In the genomic region with DNA sequence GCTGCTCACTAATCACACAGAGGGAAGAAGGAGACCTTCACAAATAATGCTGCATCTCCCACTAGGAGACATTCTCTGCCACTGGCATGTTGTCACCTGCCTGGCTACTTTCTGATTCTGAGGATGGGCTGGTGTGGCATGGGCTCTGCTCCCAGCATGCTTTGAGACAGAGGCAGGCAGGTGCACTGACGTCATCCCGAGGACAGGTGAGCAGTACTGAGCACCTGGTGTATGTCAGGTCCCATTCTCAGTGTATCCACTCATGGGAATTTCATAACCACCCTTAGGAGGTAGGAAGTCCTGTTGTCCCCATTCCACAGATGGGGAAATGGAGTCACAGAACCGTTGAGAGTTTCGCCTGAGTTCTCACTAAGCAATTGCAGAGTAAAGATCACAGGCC, we compare ENCODE assay signal across 2 cellular contexts.
A peak's percentile ranks its signal among the peaks of the same experiment; 100 is the strongest.
TF ChIP-seq lines count a peak whose summit lies in the region.

No MANE protein-coding gene starts in this region.

TF ChIP-seq in HCT116, 20 proteins besides CTCF, POLR2A, EP300 and RAD21:
- TF ChIP-seq SIN3A (IDR thresholded peaks at IDR 0.05; ENCODE audit: low read depth) (no peak), YY1 (IDR thresholded peaks at IDR 0.05; ENCODE audit: extremely low read depth, insufficient replicate concordance, low read depth, low read length) (no peak), CBX3 (IDR thresholded peaks at IDR 0.05; ENCODE audit: low read depth) (no peak), ZNF274 (IDR thresholded peaks at IDR 0.05; ENCODE audit: low read depth, low read length) (no peak), EGR1 (IDR thresholded peaks at IDR 0.05; ENCODE audit: low read depth) (no peak), TCF7L2 (IDR thresholded peaks at IDR 0.05; ENCODE audit: borderline replicate concordance, extremely low read depth, insufficient read depth, insufficient read length) (no peak), MAX (IDR thresholded peaks at IDR 0.05) (no peak), ZBTB33 (IDR thresholded peaks at IDR 0.05; ENCODE audit: extremely low read depth, insufficient replicate concordance, low read length) (no peak), CEBPB (IDR thresholded peaks at IDR 0.05; ENCODE audit: low read depth) (no peak), SP1 (IDR thresholded peaks at IDR 0.05; ENCODE audit: low read depth) (no peak), FOSL1 (IDR thresholded peaks at IDR 0.05; ENCODE audit: low read depth) (no peak), JUND (IDR thresholded peaks at IDR 0.05) (no peak), EZH2phosphoT487 (IDR thresholded peaks at IDR 0.05; ENCODE audit: borderline replicate concordance) (no peak), ZFX (IDR thresholded peaks at IDR 0.05) (no peak), POLR2AphosphoS5 (IDR thresholded peaks at IDR 0.05; ENCODE audit: low read depth, low read length) (no peak), EZH2 (IDR thresholded peaks at IDR 0.05) (no peak)
- TF ChIP-seq, protein P1, sequence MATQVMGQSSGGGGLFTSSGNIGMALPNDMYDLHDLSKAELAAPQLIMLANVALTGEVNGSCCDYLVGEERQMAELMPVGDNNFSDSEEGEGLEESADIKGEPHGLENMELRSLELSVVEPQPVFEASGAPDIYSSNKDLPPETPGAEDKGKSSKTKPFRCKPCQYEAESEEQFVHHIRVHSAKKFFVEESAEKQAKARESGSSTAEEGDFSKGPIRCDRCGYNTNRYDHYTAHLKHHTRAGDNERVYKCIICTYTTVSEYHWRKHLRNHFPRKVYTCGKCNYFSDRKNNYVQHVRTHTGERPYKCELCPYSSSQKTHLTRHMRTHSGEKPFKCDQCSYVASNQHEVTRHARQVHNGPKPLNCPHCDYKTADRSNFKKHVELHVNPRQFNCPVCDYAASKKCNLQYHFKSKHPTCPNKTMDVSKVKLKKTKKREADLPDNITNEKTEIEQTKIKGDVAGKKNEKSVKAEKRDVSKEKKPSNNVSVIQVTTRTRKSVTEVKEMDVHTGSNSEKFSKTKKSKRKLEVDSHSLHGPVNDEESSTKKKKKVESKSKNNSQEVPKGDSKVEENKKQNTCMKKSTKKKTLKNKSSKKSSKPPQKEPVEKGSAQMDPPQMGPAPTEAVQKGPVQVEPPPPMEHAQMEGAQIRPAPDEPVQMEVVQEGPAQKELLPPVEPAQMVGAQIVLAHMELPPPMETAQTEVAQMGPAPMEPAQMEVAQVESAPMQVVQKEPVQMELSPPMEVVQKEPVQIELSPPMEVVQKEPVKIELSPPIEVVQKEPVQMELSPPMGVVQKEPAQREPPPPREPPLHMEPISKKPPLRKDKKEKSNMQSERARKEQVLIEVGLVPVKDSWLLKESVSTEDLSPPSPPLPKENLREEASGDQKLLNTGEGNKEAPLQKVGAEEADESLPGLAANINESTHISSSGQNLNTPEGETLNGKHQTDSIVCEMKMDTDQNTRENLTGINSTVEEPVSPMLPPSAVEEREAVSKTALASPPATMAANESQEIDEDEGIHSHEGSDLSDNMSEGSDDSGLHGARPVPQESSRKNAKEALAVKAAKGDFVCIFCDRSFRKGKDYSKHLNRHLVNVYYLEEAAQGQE (IDR thresholded peaks at IDR 0.05; ENCODE audit: low read depth): no peak
- TF ChIP-seq, protein P2, sequence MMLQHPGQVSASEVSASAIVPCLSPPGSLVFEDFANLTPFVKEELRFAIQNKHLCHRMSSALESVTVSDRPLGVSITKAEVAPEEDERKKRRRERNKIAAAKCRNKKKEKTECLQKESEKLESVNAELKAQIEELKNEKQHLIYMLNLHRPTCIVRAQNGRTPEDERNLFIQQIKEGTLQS (IDR thresholded peaks at IDR 0.05): no peak

TF ChIP-seq in GM12878, 131 proteins besides CTCF, POLR2A, EP300 and RAD21:
- TF ChIP-seq TCF12 (IDR thresholded peaks at IDR 0.05; ENCODE audit: low read depth, low read length) (no peak), ZBTB11 (CRISPR knock-in tag; IDR thresholded peaks at IDR 0.05) (no peak), ZNF24 (IDR thresholded peaks at IDR 0.05) (no peak), IKZF1 (conservative IDR thresholded peaks at IDR 0.05) (no peak), TCF3 (IDR thresholded peaks at IDR 0.05; ENCODE audit: borderline replicate concordance, insufficient read depth, low read depth, low read length) (no peak), ATF7 (IDR thresholded peaks at IDR 0.05; ENCODE audit: low read depth) (peak; percentile 59), CHD1 (IDR thresholded peaks at IDR 0.05; ENCODE audit: low read depth, low read length) (no peak), ZNF217 (IDR thresholded peaks at IDR 0.05) (no peak), STAT1 (conservative IDR thresholded peaks at IDR 0.05) (no peak), SREBF1 (IDR thresholded peaks at IDR 0.05; ENCODE audit: low read length) (no peak), YBX1 (IDR thresholded peaks at IDR 0.05) (no peak), TBL1XR1 (IDR thresholded peaks at IDR 0.05; ENCODE audit: low read depth, low read length) (no peak)
- TF ChIP-seq, protein P2 (IDR thresholded peaks at IDR 0.05; ENCODE audit: borderline replicate concordance, extremely low read depth, low read depth, low read length): no peak
- TF ChIP-seq, protein P3, sequence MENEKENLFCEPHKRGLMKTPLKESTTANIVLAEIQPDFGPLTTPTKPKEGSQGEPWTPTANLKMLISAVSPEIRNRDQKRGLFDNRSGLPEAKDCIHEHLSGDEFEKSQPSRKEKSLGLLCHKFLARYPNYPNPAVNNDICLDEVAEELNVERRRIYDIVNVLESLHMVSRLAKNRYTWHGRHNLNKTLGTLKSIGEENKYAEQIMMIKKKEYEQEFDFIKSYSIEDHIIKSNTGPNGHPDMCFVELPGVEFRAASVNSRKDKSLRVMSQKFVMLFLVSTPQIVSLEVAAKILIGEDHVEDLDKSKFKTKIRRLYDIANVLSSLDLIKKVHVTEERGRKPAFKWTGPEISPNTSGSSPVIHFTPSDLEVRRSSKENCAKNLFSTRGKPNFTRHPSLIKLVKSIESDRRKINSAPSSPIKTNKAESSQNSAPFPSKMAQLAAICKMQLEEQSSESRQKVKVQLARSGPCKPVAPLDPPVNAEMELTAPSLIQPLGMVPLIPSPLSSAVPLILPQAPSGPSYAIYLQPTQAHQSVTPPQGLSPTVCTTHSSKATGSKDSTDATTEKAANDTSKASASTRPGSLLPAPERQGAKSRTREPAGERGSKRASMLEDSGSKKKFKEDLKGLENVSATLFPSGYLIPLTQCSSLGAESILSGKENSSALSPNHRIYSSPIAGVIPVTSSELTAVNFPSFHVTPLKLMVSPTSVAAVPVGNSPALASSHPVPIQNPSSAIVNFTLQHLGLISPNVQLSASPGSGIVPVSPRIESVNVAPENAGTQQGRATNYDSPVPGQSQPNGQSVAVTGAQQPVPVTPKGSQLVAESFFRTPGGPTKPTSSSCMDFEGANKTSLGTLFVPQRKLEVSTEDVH (IDR thresholded peaks at IDR 0.05; ENCODE audit: low read depth, partially characterized antibody): no peak
- TF ChIP-seq, protein P4, sequence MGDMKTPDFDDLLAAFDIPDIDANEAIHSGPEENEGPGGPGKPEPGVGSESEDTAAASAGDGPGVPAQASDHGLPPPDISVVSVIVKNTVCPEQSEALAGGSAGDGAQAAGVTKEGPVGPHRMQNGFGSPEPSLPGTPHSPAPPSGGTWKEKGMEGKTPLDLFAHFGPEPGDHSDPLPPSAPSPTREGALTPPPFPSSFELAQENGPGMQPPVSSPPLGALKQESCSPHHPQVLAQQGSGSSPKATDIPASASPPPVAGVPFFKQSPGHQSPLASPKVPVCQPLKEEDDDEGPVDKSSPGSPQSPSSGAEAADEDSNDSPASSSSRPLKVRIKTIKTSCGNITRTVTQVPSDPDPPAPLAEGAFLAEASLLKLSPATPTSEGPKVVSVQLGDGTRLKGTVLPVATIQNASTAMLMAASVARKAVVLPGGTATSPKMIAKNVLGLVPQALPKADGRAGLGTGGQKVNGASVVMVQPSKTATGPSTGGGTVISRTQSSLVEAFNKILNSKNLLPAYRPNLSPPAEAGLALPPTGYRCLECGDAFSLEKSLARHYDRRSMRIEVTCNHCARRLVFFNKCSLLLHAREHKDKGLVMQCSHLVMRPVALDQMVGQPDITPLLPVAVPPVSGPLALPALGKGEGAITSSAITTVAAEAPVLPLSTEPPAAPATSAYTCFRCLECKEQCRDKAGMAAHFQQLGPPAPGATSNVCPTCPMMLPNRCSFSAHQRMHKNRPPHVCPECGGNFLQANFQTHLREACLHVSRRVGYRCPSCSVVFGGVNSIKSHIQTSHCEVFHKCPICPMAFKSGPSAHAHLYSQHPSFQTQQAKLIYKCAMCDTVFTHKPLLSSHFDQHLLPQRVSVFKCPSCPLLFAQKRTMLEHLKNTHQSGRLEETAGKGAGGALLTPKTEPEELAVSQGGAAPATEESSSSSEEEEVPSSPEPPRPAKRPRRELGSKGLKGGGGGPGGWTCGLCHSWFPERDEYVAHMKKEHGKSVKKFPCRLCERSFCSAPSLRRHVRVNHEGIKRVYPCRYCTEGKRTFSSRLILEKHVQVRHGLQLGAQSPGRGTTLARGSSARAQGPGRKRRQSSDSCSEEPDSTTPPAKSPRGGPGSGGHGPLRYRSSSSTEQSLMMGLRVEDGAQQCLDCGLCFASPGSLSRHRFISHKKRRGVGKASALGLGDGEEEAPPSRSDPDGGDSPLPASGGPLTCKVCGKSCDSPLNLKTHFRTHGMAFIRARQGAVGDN (IDR thresholded peaks at IDR 0.05): 0 out of 2 replicates have a peak, but pooled peaks have one; percentile 28
